Comparison of ENCODE assay signal across 11 cellular contexts in genomic region chr16:74868501-74868900, GRCh38.
DNase-seq lines count a peak whose midpoint lies in the region; ATAC-seq and TF ChIP-seq lines count a peak whose summit lies in the region.
"Had no signal": no experiment of that assay in that cellular context is flagged by ENCODE, and none has a peak within 500 bp of the region (broad histone marks: within the 10 kb centered on the region; RNA-seq: fewer than 3 reads in every experiment).

No MANE protein-coding gene starts in this region.

- POLR2A ChIA-PET in CD4-positive, alpha-beta memory T cell (lab: Charles Lee; ENCODE audit: partially characterized antibody): interaction anchor here (1.2 to 2.0 kb wide), 2 partner anchors 15 to 167 kb away, joined by 3 to 5 read pairs; partner anchors contain the start of gene MLKL

- BruUV-seq in mammary epithelial cell (replicated peaks; lab: Mats Ljungman, UMichigan): no TSS peak

- peak overlapping the region; percentile 71 to 97 (median 94) for H3K27ac Mint-ChIP-seq in CD4-positive, alpha-beta memory T cell

- peaks cover 15 to 31% (median 23%) of the 10 kb centered on the region in 4 donors for H3K4me1 Mint-ChIP-seq in CD4-positive, alpha-beta memory T cell

- no peak for TF ChIP-seq CTCF in mammary epithelial cell (conservative IDR thresholded peaks at IDR 0.05 in 1 of 2, IDR thresholded peaks at IDR 0.05 in 1 of 2; ENCODE audit: extremely low read depth in 1 of 2, insufficient read depth in 1 of 2, low read depth in 1 of 2, low read length in 2 of 2)
- no peak for TF ChIP-seq CTCF in left lung (IDR thresholded peaks at IDR 0.05)
- no peak for TF ChIP-seq CTCF in GM20000 (IDR thresholded peaks at IDR 0.05; ENCODE audit: extremely low read depth, missing control alignments)

- peak overlapping the region in 7 of 8 donors; percentile 10 to 73 (median 56) for H3K4me3 Mint-ChIP-seq in CD4-positive, alpha-beta memory T cell

- dilution Hi-C loops in mammary epithelial cell (cut with HindIII; ENCODE audit: low sequenced_read_pairs): no loop called here

- peak overlapping the region; percentile 82 for H3K4me2 ChIP-seq in mammary epithelial cell (ENCODE audit: insufficient read depth, low read depth, low read length)

- no peaks in the 10 kb centered on the region for H3K9me3 ChIP-seq in CD4-positive, alpha-beta memory T cell (ENCODE audit: control insufficient read depth in 1 of 2, low read length in 2 of 2)
- H3K9me3 ChIP-seq in mammary epithelial cell (replicated peaks; ENCODE audit: insufficient read depth, low read length) (no peaks in the 10 kb centered on the region), left lung (no peaks in the 10 kb centered on the region)

- H3K36me3 Mint-ChIP-seq in CD4-positive, alpha-beta memory T cell: peaks cover 6 to 13% of the 10 kb centered on the region in 2 donors

- no peaks in the 10 kb centered on the region for H4K20me1 ChIP-seq in mammary epithelial cell (ENCODE audit: insufficient read depth, low read length)

- peak overlapping the region; percentile 54 for H3K27ac ChIP-seq in CD4-positive, alpha-beta memory T cell (ENCODE audit: low read depth, low read length)
- H3K27ac ChIP-seq in mammary epithelial cell (ENCODE audit: insufficient read depth, low read depth, low read length) (peak overlapping the region; percentile 58), left lung (peak overlapping the region; percentile 27 to 67)
- H3K27ac ChIP-seq: cardiac muscle cell had no signal

- no peak overlapping the region for H2AFZ ChIP-seq in mammary epithelial cell (ENCODE audit: low read depth, low read length)

- peaks cover 5% of the 10 kb centered on the region for H3K36me3 ChIP-seq in CD4-positive, alpha-beta memory T cell (ENCODE audit: insufficient read depth, low read length)
- H3K36me3 ChIP-seq in mammary epithelial cell (ENCODE audit: insufficient read depth, low read length) (peaks cover 1% of the 10 kb centered on the region), left lung (peaks cover 0 to 8% of the 10 kb centered on the region in 2 donors)

- WGBS in mammary epithelial cell (ENCODE audit: low coverage, missing lambda C conversion rate): 11% methylated on average over 5 of the region's 6 CpGs

- peak in 4 of 5 donors; percentile 39 to 56 (median 50) for DNase-seq in CD4-positive, alpha-beta memory T cell
- DNase-seq in HT1080 (ENCODE audit: low read depth) (peak; percentile 91), mammary epithelial cell (peak; percentile 60), left lung (no peak), GM20000 (ENCODE audit: low spot score) (no peak), A172 (ENCODE audit: low spot score) (no peak)
- DNase-seq: mesendoderm, NCI-H1436 had no signal

- H3K9ac ChIP-seq in mammary epithelial cell (ENCODE audit: insufficient read depth, low read length): peak overlapping the region; percentile 70

- intact Hi-C loops in CD4-positive, alpha-beta memory T cell (cut with micrococcal nuclease): no loop called here
- intact Hi-C loops in mammary epithelial cell (cut with micrococcal nuclease) (no loop called here), left lung (cut with DNase I) (no loop called here)

- peaks cover 2% of the 10 kb centered on the region for H3K79me2 ChIP-seq in mammary epithelial cell (ENCODE audit: insufficient read depth, low read length)

- no peaks in the 10 kb centered on the region for H3K27me3 ChIP-seq in CD4-positive, alpha-beta memory T cell (ENCODE audit: insufficient read depth, low read length)
- H3K27me3 ChIP-seq in mammary epithelial cell (ENCODE audit: insufficient read depth, low read length): no peaks in the 10 kb centered on the region
- H3K27me3 ChIP-seq in left lung: no peaks in the 10 kb centered on the region
- H3K27me3 ChIP-seq: cardiac muscle cell had no signal

- no peaks in the 10 kb centered on the region for H3K9me3 Mint-ChIP-seq in CD4-positive, alpha-beta memory T cell

- in situ Hi-C loops in mammary epithelial cell (cut with MboI; ENCODE audit: low sequenced_read_pairs in 2 of 2): loop anchor here in 1 of 2 donors (5.0 to 10.0 kb wide), 2 partner anchors 54 to 161 kb away; no protein-coding TSS in a partner anchor

- CTCF ChIA-PET in CD4-positive, alpha-beta memory T cell (lab: Charles Lee; ENCODE audit: partially characterized antibody): interaction anchor here (1.6 kb wide), 1 partner anchor 243 kb away, joined by 3 read pairs; no protein-coding TSS in a partner anchor
- CTCF ChIA-PET in mammary epithelial cell (lab: Charles Lee; ENCODE audit: low non-redundant PET): no interaction called here

- H3K4me1 ChIP-seq in CD4-positive, alpha-beta memory T cell (ENCODE audit: insufficient read depth, low read length): peaks cover 25% of the 10 kb centered on the region
- H3K4me1 ChIP-seq in mammary epithelial cell (ENCODE audit: insufficient read depth, low read length) (peaks cover 17% of the 10 kb centered on the region), left lung (peaks cover 0 to 5% of the 10 kb centered on the region in 2 donors)

- peak; percentile 46 for ATAC-seq in left lung
- ATAC-seq in GM19452 (IDR thresholded peaks at IDR 0.05; ENCODE audit: unreplicated experiment): no peak
- ATAC-seq in GM21367 (IDR thresholded peaks at IDR 0.05; ENCODE audit: unreplicated experiment): no peak

- H3K4me3 ChIP-seq in CD4-positive, alpha-beta memory T cell (ENCODE audit: low read length in 2 of 2): no peak overlapping the region
- peak overlapping the region; percentile 33 to 54 (median 53) for H3K4me3 ChIP-seq in mammary epithelial cell (replicated peaks in 1 of 3; ENCODE audit: insufficient read depth in 1 of 3, low read depth in 2 of 3, low read length in 3 of 3)
- H3K4me3 ChIP-seq in left lung: no peak overlapping the region
- H3K4me3 ChIP-seq: cardiac muscle cell had no signal

- no peaks in the 10 kb centered on the region for H3K27me3 Mint-ChIP-seq in CD4-positive, alpha-beta memory T cell

Comparison
In these comparisons a context has a peak if more than half of its experiments do, and no peak if none do; other contexts are left out.
1. DNase-seq: peak in CD4-positive, alpha-beta memory T cell (4 of 5), HT1080 (single experiment) and mammary epithelial cell (single experiment); none in left lung (0 of 2), GM20000 (single experiment) and A172 (single experiment).
2. H3K4me3 ChIP-seq: peak in mammary epithelial cell (3 of 3); none in CD4-positive, alpha-beta memory T cell (0 of 2) and left lung (0 of 2).
3. Peak in every context shown above with its lines, with median percentiles within 50 percentile points of each other: H3K27ac ChIP-seq.